ENCODE assay signal across 19 cellular contexts in genomic region chr4:70753630-70754029, GRCh38. TPM values are rescaled to one million over a fixed set of nuclear protein-coding genes. Genes with fewer than 3 reads are reported as not detected.
DNase-seq lines count a peak whose midpoint lies in the region; ATAC-seq, FAIRE-seq and TF ChIP-seq lines count a peak whose summit lies in the region.
"Had no signal": no experiment of that assay in that cellular context is flagged by ENCODE, and none has a peak within 500 bp of the region (broad histone marks: within the 10 kb centered on the region; RNA-seq: fewer than 3 reads in every experiment).

No MANE protein-coding gene starts in this region.

- CTCF ChIA-PET in GM12878 (lab: Yijun Ruan, JAX), result interaction anchor here (4.6 to 5.9 kb wide), 2 partner anchors 12 to 18 kb away, joined by 23 to 55 read pairs; no protein-coding TSS in a partner anchor

- H3K4me3 ChIP-seq in OCI-LY1 (ENCODE audit: low read depth, low read length, poor library complexity, severe bottlenecking), result no peak overlapping the region
- no peak overlapping the region for H3K4me3 ChIP-seq in GM12878
- H3K4me3 ChIP-seq in MM.1S (ENCODE audit: low read length), result no peak overlapping the region
- H3K4me3 ChIP-seq: GM23338, K562 had no signal

- TF ChIP-seq CTCF in OCI-LY1 (IDR thresholded peaks at IDR 0.05; ENCODE audit: low read length), result no peak
- no peak for TF ChIP-seq CTCF in GM12878 (IDR thresholded peaks at IDR 0.05 in 2 of 3, conservative IDR thresholded peaks at IDR 0.05 in 1 of 3; ENCODE audit: control insufficient read depth in 2 of 3, extremely low read depth in 1 of 3, insufficient read depth in 1 of 3, low read depth in 3 of 3, low read length in 3 of 3)
- TF ChIP-seq CTCF in progenitor cell of endocrine pancreas (IDR thresholded peaks at IDR 0.05; ENCODE audit: unreplicated experiment), result no peak
- TF ChIP-seq CTCF in MM.1S (IDR thresholded peaks at IDR 0.05; ENCODE audit: low read length), result no peak

- no TSS peak for BruUV-seq in GM12878 (replicated peaks; lab: Mats Ljungman, UMichigan)

- no peak for DNase-seq in activated naive CD4-positive, alpha-beta T cell treated with anti-CD3 and anti-CD28 coated beads, Interleukin-2, amount 50 U/mL, for 72 hours (ENCODE audit: low spot score in 2 of 2)
- no peak for DNase-seq in activated naive CD4-positive, alpha-beta T cell (lab: John Stamatoyannopoulos, UW)
- DNase-seq in GM12878 (ENCODE audit: low read depth, low spot score) (no peak), progenitor cell of endocrine pancreas (ENCODE audit: low spot score, unreplicated experiment) (no peak), NCI-H1436 treated with DMSO at 0.1 percent for 48 hours (lab: John Stamatoyannopoulos, UW) (no peak), MM.1S (no peak)
- DNase-seq: C1 segment of cervical spinal cord, EL, NCI-H1092, NCI-H1694, NCI-H2227 treated with DMSO at 0.1 percent for 48 hours, NCI-H524, Right ventricle myocardium superior, SK-N-SH had no signal

- no peaks in the 10 kb centered on the region for H3K4me1 Mint-ChIP-seq in progenitor cell of endocrine pancreas (ENCODE audit: low read depth)
- H3K4me1 Mint-ChIP-seq: GM23338 had no signal

- H3K4me3 Mint-ChIP-seq in progenitor cell of endocrine pancreas (ENCODE audit: low read depth), result no peak overlapping the region
- H3K4me3 Mint-ChIP-seq: GM23338 had no signal

- H3F3A ChIP-seq in OCI-LY1 (ENCODE audit: insufficient read depth, low read length) (no peaks in the 10 kb centered on the region), MM.1S (ENCODE audit: insufficient read depth, low read length) (no peaks in the 10 kb centered on the region)

- H3K27ac ChIP-seq in OCI-LY1 (ENCODE audit: low read depth, low read length, poor library complexity, severe bottlenecking) (peak overlapping the region; percentile 71), GM12878 (ENCODE audit: control insufficient read depth, insufficient read depth) (peak overlapping the region; percentile 45; the same call in 1 of the 2 replicates), MM.1S (ENCODE audit: low read length) (no peak overlapping the region)

- intact Hi-C loops in GM12878 (cut with micrococcal nuclease; ENCODE audit: unreplicated experiment), result loop anchor here (2.0 kb wide), 1 partner anchor 17 kb away; no protein-coding TSS in a partner anchor

- no peak overlapping the region for H3K4me2 ChIP-seq in OCI-LY1 (ENCODE audit: low read length)
- H3K4me2 ChIP-seq in GM12878 (ENCODE audit: control insufficient read depth, insufficient read depth), result no peak overlapping the region
- H3K4me2 ChIP-seq in MM.1S (ENCODE audit: low read depth, low read length), result no peak overlapping the region
- H3K4me2 ChIP-seq: GM23338, SK-N-SH had no signal

- RAD21 ChIA-PET in GM12878 (lab: Charles Lee; ENCODE audit: unreplicated experiment), result interaction anchor here (0.6 to 7.5 kb wide), 6 partner anchors 16 to 256 kb away, joined by 3 to 86 read pairs (median 5); partner anchors contain the start of gene UTP3

- no peak overlapping the region for H3K27ac Mint-ChIP-seq in activated naive CD4-positive, alpha-beta T cell treated with anti-CD3 and anti-CD28 coated beads, Interleukin-2, amount 50 U/mL, for 72 hours
- H3K27ac Mint-ChIP-seq in progenitor cell of endocrine pancreas, result no peak overlapping the region
- H3K27ac Mint-ChIP-seq: GM23338 had no signal

- H3K9ac ChIP-seq in OCI-LY1 (ENCODE audit: low read length) (no peak overlapping the region), GM12878 (ENCODE audit: control insufficient read depth, insufficient read depth, low read length) (no peak overlapping the region), MM.1S (ENCODE audit: low read length) (no peak overlapping the region)
- H3K9ac ChIP-seq: SK-N-SH had no signal

- peaks cover 53% of the 10 kb centered on the region for H3K79me2 ChIP-seq in OCI-LY1 (ENCODE audit: insufficient read depth, low read length)
- no peaks in the 10 kb centered on the region for H3K79me2 ChIP-seq in GM12878 (ENCODE audit: control insufficient read depth, insufficient read depth, low read length)
- H3K79me2 ChIP-seq in MM.1S (ENCODE audit: low read length), result peaks cover 41% of the 10 kb centered on the region

- TF ChIP-seq RAD21 in GM12878 (IDR thresholded peaks at IDR 0.05; ENCODE audit: insufficient read depth, low read depth, low read length), result no peak

- no peaks in the 10 kb centered on the region for H3K9me3 Mint-ChIP-seq in activated naive CD4-positive, alpha-beta T cell treated with anti-CD3 and anti-CD28 coated beads, Interleukin-2, amount 50 U/mL, for 72 hours
- no peaks in the 10 kb centered on the region for H3K9me3 Mint-ChIP-seq in progenitor cell of endocrine pancreas (ENCODE audit: low read depth)
- H3K9me3 Mint-ChIP-seq: GM23338 had no signal

- SMC1A ChIA-PET in GM12878 (lab: Charles Lee; ENCODE audit: uncharacterized antibody, unreplicated experiment), result interaction anchor here (0.7 to 14.0 kb wide), 12 partner anchors 8 to 97 kb away, joined by 3 to 204 read pairs (median 4); partner anchors contain the start of gene UTP3

- H3K36me3 Mint-ChIP-seq in activated naive CD4-positive, alpha-beta T cell treated with anti-CD3 and anti-CD28 coated beads, Interleukin-2, amount 50 U/mL, for 72 hours, result no peaks in the 10 kb centered on the region
- no peaks in the 10 kb centered on the region for H3K36me3 Mint-ChIP-seq in progenitor cell of endocrine pancreas (ENCODE audit: insufficient read depth)

- H3K4me1 ChIP-seq in OCI-LY1 (ENCODE audit: insufficient read depth, low read length, severe bottlenecking), result peaks cover 60% of the 10 kb centered on the region
- H3K4me1 ChIP-seq in GM12878 (ENCODE audit: control insufficient read depth, insufficient read depth, low read length), result peaks cover 39% of the 10 kb centered on the region
- no peaks in the 10 kb centered on the region for H3K4me1 ChIP-seq in MM.1S (ENCODE audit: low read length)

- H2AFZ ChIP-seq in OCI-LY1 (ENCODE audit: low read length) (no peak overlapping the region), GM12878 (ENCODE audit: control insufficient read depth, low read depth, low read length) (no peak overlapping the region), MM.1S (ENCODE audit: low read length) (no peak overlapping the region)
- H2AFZ ChIP-seq: GM23338 had no signal

- no peaks in the 10 kb centered on the region for H3K27me3 Mint-ChIP-seq in progenitor cell of endocrine pancreas

- FAIRE-seq in GM12878 (lab: Jason Lieb, UNC), result no peak
- FAIRE-seq: K562, RCC 7860 had no signal

- in situ Hi-C loops in GM12878 (cut with MboI), result no loop called here

- H3K9me2 ChIP-seq in OCI-LY1 (ENCODE audit: low read depth, low read length) (no peaks in the 10 kb centered on the region), MM.1S (replicated peaks; ENCODE audit: insufficient read depth, low read length) (no peaks in the 10 kb centered on the region)
- H3K9me2 ChIP-seq: SK-N-SH had no signal

- H3K9me3 ChIP-seq in OCI-LY1 (ENCODE audit: low read length) (no peaks in the 10 kb centered on the region), GM12878 (replicated peaks; ENCODE audit: control insufficient read depth, insufficient read depth, low read length) (no peaks in the 10 kb centered on the region; the same call in 2 of the 3 replicates), MM.1S (replicated peaks; ENCODE audit: insufficient read depth, low read length) (no peaks in the 10 kb centered on the region)
- H3K9me3 ChIP-seq: SK-N-SH had no signal

- TF ChIP-seq POLR2A in GM12878 (IDR thresholded peaks at IDR 0.05; ENCODE audit: low read depth, low read length), result no peak

- POLR2A ChIA-PET in GM12878 (lab: Charles Lee), result interaction anchor here (0.7 to 3.7 kb wide), 2 partner anchors 19 to 47 kb away, joined by 3 to 24 read pairs; no protein-coding TSS in a partner anchor

- peak; percentile 50 to 77 for ATAC-seq in activated naive CD4-positive, alpha-beta T cell treated with anti-CD3 and anti-CD28 coated beads, Interleukin-2, amount 50 U/mL, for 72 hours
- ATAC-seq in GM12878 (peak; percentile 8; the same call in 2 of the 3 replicates), GM18868 (IDR thresholded peaks at IDR 0.05; ENCODE audit: unreplicated experiment) (no peak)
- ATAC-seq: GM23338, K562 had no signal

- TF ChIP-seq EP300 in GM12878 (IDR thresholded peaks at IDR 0.05; ENCODE audit: borderline replicate concordance in 1 of 2, control insufficient read depth in 1 of 2, low read depth in 2 of 2, low read length in 2 of 2), result no peak

- H3K27me3 ChIP-seq in OCI-LY1 (ENCODE audit: insufficient read depth, low read length) (no peaks in the 10 kb centered on the region), GM12878 (replicated peaks in 1 of 2; ENCODE audit: control insufficient read depth in 2 of 2, insufficient read depth in 2 of 2, low read length in 1 of 2) (no peaks in the 10 kb centered on the region), MM.1S (replicated peaks; ENCODE audit: insufficient read depth, low read length) (no peaks in the 10 kb centered on the region)

- H4K20me1 ChIP-seq in OCI-LY1 (ENCODE audit: insufficient read depth, low read length), result no peaks in the 10 kb centered on the region
- H4K20me1 ChIP-seq in GM12878 (ENCODE audit: control insufficient read depth, insufficient read depth), result no peaks in the 10 kb centered on the region
- no peaks in the 10 kb centered on the region for H4K20me1 ChIP-seq in MM.1S (ENCODE audit: insufficient read depth, low read length)

- H3K36me3 ChIP-seq in OCI-LY1 (ENCODE audit: insufficient read depth, low read length) (no peaks in the 10 kb centered on the region), GM12878 (ENCODE audit: control insufficient read depth in 2 of 2, insufficient read depth in 2 of 2, low read length in 1 of 2) (no peaks in the 10 kb centered on the region), MM.1S (replicated peaks; ENCODE audit: insufficient read depth, low read length) (no peaks in the 10 kb centered on the region)

RNA-seq across cellular contexts. Expression of gene RUFY3, which starts 31.9 kb away (rescaled TPM):
- total RNA-seq in activated naive CD4-positive, alpha-beta T cell treated with anti-CD3 and anti-CD28 coated beads, Interleukin-2, amount 50 U/mL, for 72 hours, result 10 to 100 TPM; 16.0 to 23.5 TPM
- total RNA-seq in GM12878 (2013; cell fraction: nucleolus; rRNA removed), result 41.0 and 44.3 TPM in 2 replicates
- 20.9 and 23.9 TPM in 2 replicates for total RNA-seq in GM12878 (2014; rRNA removed)
- total RNA-seq in GM12878 (2014; rRNA removed; fragmentation: Illumina TruSeq; extraction: Trizol), result 26.9 and 27.7 TPM in 2 replicates
- 22.5 and 28.3 TPM in 2 replicates for total RNA-seq in GM12878 (2021)
- 9.8 TPM for polyA plus RNA-seq in GM12878 (2011; ENCODE audit: low read depth)
- polyA plus RNA-seq in GM12878 (2011; rRNA removed), result 9.1 and 9.4 TPM in 2 replicates
- 1.9 and 2.9 TPM in 2 replicates for polyA plus RNA-seq in GM12878 (2011; cell fraction: cytosol; rRNA removed)
- 9.2 and 9.6 TPM in 2 replicates for polyA plus RNA-seq in GM12878 (2011; cell fraction: nucleus; rRNA removed)
- polyA plus RNA-seq in GM12878 (2012), result 10.1 and 12.5 TPM in 2 replicates
- polyA plus RNA-seq in GM12878 (2014; fragmentation: Illumina TruSeq; extraction: Trizol), result 21.4 and 35.8 TPM in 2 replicates
- 1 to 10 TPM; 6.5 to 7.3 TPM for polyA plus RNA-seq in GM12878 (2014; fragmentation: Nextera tagmentation; extraction: Ambion mirVana)
- 14.8 and 15.1 TPM in 2 replicates for polyA plus RNA-seq in GM12878 (2014; rRNA removed)
- polyA plus RNA-seq in GM12878 (2016; fragmentation: Nextera tagmentation; extraction: Ambion mirVana), result 10 to 100 TPM in 1 of 2 experiments, 1 to 10 TPM in 1; 5.1 to 11.1 TPM
- polyA minus RNA-seq in GM12878 (2011; rRNA and poly(A)+ RNA removed), result 3.1 and 5.6 TPM in 2 replicates
- 1.7 and 2.3 TPM in 2 replicates for polyA minus RNA-seq in GM12878 (2011; cell fraction: cytosol; rRNA and poly(A)+ RNA removed)
- 4.6 and 7.8 TPM in 2 replicates for polyA minus RNA-seq in GM12878 (2011; cell fraction: nucleus; rRNA and poly(A)+ RNA removed)
- 103 TPM in 2 replicates for total RNA-seq in progenitor cell of endocrine pancreas
